ENCODE assay signal across 2 cellular contexts in genomic region chr3:23793528-23794134, GRCh38.
TF ChIP-seq lines count a peak whose summit lies in the region.

No MANE protein-coding gene starts in this region.

TF ChIP-seq in HepG2, 621 proteins besides CTCF, POLR2A, EP300 and RAD21:
- no peak for TF ChIP-seq HNRNPH1 (optimal IDR thresholded peaks at IDR 0.05; ENCODE audit: low read depth, low read length)
- TF ChIP-seq ZBTB7B (CRISPR knock-in tag; IDR thresholded peaks at IDR 0.05), result no peak
- TF ChIP-seq SETDB1 (CRISPR knock-in tag; IDR thresholded peaks at IDR 0.05; ENCODE audit: borderline replicate concordance), result no peak
- no peak for TF ChIP-seq KDM1A (CRISPR knock-in tag; IDR thresholded peaks at IDR 0.05)
- TF ChIP-seq CEBPB (IDR thresholded peaks at IDR 0.05; ENCODE audit: borderline replicate concordance, low read depth, low read length), result peak; percentile 44; the same call in 1 of the 2 replicates

TF ChIP-seq in IMR-90, 13 proteins besides CTCF, POLR2A, EP300 and RAD21:
- TF ChIP-seq NFE2L2 (IDR thresholded peaks at IDR 0.05; ENCODE audit: low read depth, low read length), result no peak
- TF ChIP-seq FOS (IDR thresholded peaks at IDR 0.05; ENCODE audit: low read depth, low read length), result no peak
- no peak for TF ChIP-seq RCOR1 (IDR thresholded peaks at IDR 0.05; ENCODE audit: insufficient replicate concordance, low read length)
- 0 out of 2 replicates have a peak, but pooled peaks have one; percentile 22 for TF ChIP-seq CEBPB (IDR thresholded peaks at IDR 0.05; ENCODE audit: low read depth, low read length)
TF ChIP-seq in IMR-90: peak in this region for 1.
